14 cellular contexts compared by ENCODE assay signal in the genomic region with DNA sequence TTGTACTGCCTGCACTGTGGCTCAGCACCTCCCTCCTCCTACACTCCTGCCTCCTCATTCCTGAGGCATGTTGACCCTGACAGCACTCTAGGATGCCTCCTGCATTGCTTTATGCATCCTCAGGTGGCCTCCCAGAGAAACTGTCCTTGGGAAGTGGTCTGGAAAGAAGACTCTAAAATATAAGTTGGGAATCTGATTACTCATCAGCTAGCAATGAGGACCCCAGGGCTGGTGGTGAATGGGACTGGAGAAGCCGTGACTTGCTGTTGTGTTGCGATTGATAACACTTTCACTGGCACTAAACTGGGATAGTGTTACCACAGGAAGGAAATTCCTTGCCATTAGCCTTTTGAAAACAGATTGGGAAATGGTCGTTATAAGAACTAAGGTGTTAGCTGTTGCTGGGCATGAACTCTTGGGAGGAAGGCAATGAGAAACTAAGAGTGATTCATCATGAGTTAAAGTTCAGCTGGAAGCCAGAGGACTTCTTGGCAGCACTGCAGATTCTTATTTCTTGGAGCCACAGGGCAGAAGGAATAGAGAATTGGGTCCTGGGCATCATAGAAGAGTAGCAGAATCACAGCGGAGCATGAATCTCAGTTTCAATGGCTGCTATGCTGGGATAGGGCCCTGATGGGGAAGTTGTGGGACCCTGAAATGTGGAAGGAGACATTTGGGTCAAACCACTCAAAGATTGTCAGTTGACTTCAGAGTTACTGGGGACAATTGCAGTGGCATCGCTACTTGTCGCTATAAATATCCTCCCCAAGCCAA. TPM values are rescaled to one million over a fixed set of nuclear protein-coding genes. Genes with fewer than 3 reads are reported as not detected.
DNase-seq lines count a peak whose midpoint lies in the region; TF ChIP-seq lines count a peak whose summit lies in the region.
"Had no signal": no experiment of that assay in that cellular context is flagged by ENCODE, and none has a peak within 500 bp of the region (broad histone marks: within the 10 kb centered on the region; RNA-seq: fewer than 3 reads in every experiment).

No MANE protein-coding gene starts in this region.

- H3K4me2 ChIP-seq in OCI-LY7 (ENCODE audit: low read length) = no peak overlapping the region

- no peak overlapping the region for H3K27ac ChIP-seq in OCI-LY7 (ENCODE audit: low read depth, low read length, poor library complexity, severe bottlenecking)
- H3K27ac ChIP-seq in transverse colon = no peak overlapping the region
- H3K27ac ChIP-seq: esophagus muscularis mucosa, sigmoid colon had no signal

- no peak overlapping the region for H3K4me3 ChIP-seq in OCI-LY7 (ENCODE audit: low read depth, low read length, poor library complexity, severe bottlenecking)
- H3K4me3 ChIP-seq in transverse colon = no peak overlapping the region
- H3K4me3 ChIP-seq: esophagus muscularis mucosa, sigmoid colon had no signal

- peaks cover 85 to 88% of the 10 kb centered on the region in 2 donors for H3K36me3 Mint-ChIP-seq in CD14-positive monocyte

- H4K20me1 ChIP-seq in OCI-LY7 (ENCODE audit: insufficient read depth, low read length) = no peaks in the 10 kb centered on the region

- H3K36me3 ChIP-seq in OCI-LY7 (ENCODE audit: insufficient read depth, low read length) = no peaks in the 10 kb centered on the region
- H3K36me3 ChIP-seq in transverse colon = no peaks in the 10 kb centered on the region
- H3K36me3 ChIP-seq: esophagus muscularis mucosa, sigmoid colon had no signal

- H3K9me3 Mint-ChIP-seq in CD14-positive monocyte = peaks cover 4 to 24% (median 15%) of the 10 kb centered on the region in 7 donors

- H3K4me1 ChIP-seq in OCI-LY7 (ENCODE audit: insufficient read depth, low read length, poor library complexity, severe bottlenecking) = no peaks in the 10 kb centered on the region
- H3K4me1 ChIP-seq in transverse colon = no peaks in the 10 kb centered on the region
- H3K4me1 ChIP-seq: esophagus muscularis mucosa, sigmoid colon had no signal

- H3K27me3 ChIP-seq in transverse colon = no peaks in the 10 kb centered on the region
- H3K27me3 ChIP-seq: sigmoid colon had no signal

- no peak for TF ChIP-seq POLR2A in transverse colon (IDR thresholded peaks at IDR 0.05)

- TF ChIP-seq CTCF in CD14-positive monocyte (IDR thresholded peaks at IDR 0.05) = no peak
- no peak for TF ChIP-seq CTCF in OCI-LY7 (conservative IDR thresholded peaks at IDR 0.05; ENCODE audit: low read length)
- TF ChIP-seq CTCF in transverse colon (IDR thresholded peaks at IDR 0.05) = no peak

- H3K9me2 ChIP-seq in OCI-LY7 (ENCODE audit: insufficient read depth, low read length) = no peaks in the 10 kb centered on the region

- DNase-seq in CD14-positive monocyte (ENCODE audit: low spot score) (no peak), LHCN-M2 (ENCODE audit: low read depth) (peak; percentile 44), astrocyte of the hippocampus (ENCODE audit: low read depth, low spot score) (peak; percentile 7), kidney tubule cell (ENCODE audit: low spot score) (peak; percentile 99), OCI-LY7 (ENCODE audit: low spot score) (no peak), transverse colon (no peak), DMS53 (lab: John Stamatoyannopoulos, UW) (no peak), NCI-H1105 (lab: John Stamatoyannopoulos, UW) (no peak)
- DNase-seq: activated CD4-positive, alpha-beta T cell treated with anti-CD3 and anti-CD28 coated beads, Interleukin-2, amount 50 U/mL, for 48 hours; amniotic stem cell; NCI-H2081; sigmoid colon had no signal

- POLR2A ChIA-PET in OCI-LY7 (lab: Charles Lee) = no interaction called here

- no peaks in the 10 kb centered on the region for H3K9me3 ChIP-seq in OCI-LY7 (ENCODE audit: low read length)
- no peaks in the 10 kb centered on the region for H3K9me3 ChIP-seq in transverse colon
- H3K9me3 ChIP-seq: esophagus muscularis mucosa, sigmoid colon had no signal

- TF ChIP-seq EP300 in transverse colon (IDR thresholded peaks at IDR 0.05; ENCODE audit: low read depth) = no peak

- H2AFZ ChIP-seq in OCI-LY7 (ENCODE audit: low read length) = no peak overlapping the region

- intact Hi-C loops in CD14-positive monocyte (cut with micrococcal nuclease) (loop anchor here in 1 of 2 donors (5.0 kb wide), 1 partner anchor 55 kb away; a partner anchor contains a TSS), OCI-LY7 (cut with micrococcal nuclease; ENCODE audit: unreplicated experiment) (no loop called here), transverse colon (cut with DNase I; ENCODE audit: low total_unique reads) (no loop called here)

- H3K4me3 Mint-ChIP-seq in CD14-positive monocyte = peak overlapping the region; percentile 16 to 64

- CTCF ChIA-PET in OCI-LY7 (lab: Charles Lee; ENCODE audit: unreplicated experiment) = no interaction called here

- H3K4me1 Mint-ChIP-seq in CD14-positive monocyte = peaks cover 79% of the 10 kb centered on the region

- 73 to 81% methylated on average over 3 to 6 of the region's 6 CpGs for WGBS in transverse colon (ENCODE audit: low coverage in 1 of 2), 2 donors

- H3K79me2 ChIP-seq in OCI-LY7 (ENCODE audit: insufficient read depth, low read depth, low read length) = no peaks in the 10 kb centered on the region

- H3K27me3 Mint-ChIP-seq in CD14-positive monocyte (ENCODE audit: low read depth in 3 of 3) = peaks cover 0 to 3% (median 2%) of the 10 kb centered on the region in 3 donors

- in situ Hi-C loops in transverse colon (cut with MboI; ENCODE audit: low pct_ligation_motif_present in 1 of 4, low pct_unique_long_range_greater_than_20kb in 1 of 4, low sequenced_read_pairs in 3 of 4) = no loop called here

- no TSS peak for BruUV-seq in OCI-LY7 (replicated peaks; lab: Mats Ljungman, UMichigan)

- H3K27ac Mint-ChIP-seq in CD14-positive monocyte = peak overlapping the region; percentile 92 to 99 (median 98)

RNA-seq across cellular contexts. Expression of a gene that starts 10.1 kb away (rescaled TPM):
- 10 to 100 TPM; 12.0 to 13.0 TPM for polyA plus RNA-seq in CD14-positive monocyte
- not detected in 2 replicates for total RNA-seq in LHCN-M2 (2014; rRNA removed)
- polyA plus RNA-seq in LHCN-M2 (2012) = not detected
- not detected in 2 replicates for total RNA-seq in OCI-LY7 (2014; rRNA removed; shearing (Covaris generic))
- not detected in 2 replicates for total RNA-seq in OCI-LY7 (2022)
- total RNA-seq in transverse colon = not detected
- total RNA-seq: esophagus muscularis mucosa, lower leg skin had no signal

RNA-seq across cellular contexts. Expression of a gene that starts 52.2 kb away (rescaled TPM):
- 100 to 1,000 TPM; 137 to 437 TPM for polyA plus RNA-seq in CD14-positive monocyte
- total RNA-seq in LHCN-M2 (2014; rRNA removed) (0.77 and 0.86 TPM in 2 replicates), OCI-LY7 (2022) (not detected in 2 replicates), transverse colon (1 to 10 TPM in 1 of 4 donors, under 1 TPM in 1, not detected in 2; 0.14 to 1.3 TPM)
- 1.7 TPM for polyA plus RNA-seq in LHCN-M2 (2012)
- not detected in 2 replicates for total RNA-seq in OCI-LY7 (2014; rRNA removed; shearing (Covaris generic))

Comparison
In these comparisons a context has a peak if more than half of its experiments do, and no peak if none do; other contexts are left out.
1. DNase-seq: peak in LHCN-M2 (single experiment), astrocyte of the hippocampus (single experiment) and kidney tubule cell (single experiment); none in CD14-positive monocyte (single experiment), OCI-LY7 (single experiment), transverse colon (single experiment), DMS53 (single experiment) and NCI-H1105 (single experiment).